Comparison of ENCODE assay signal across 8 cellular contexts in genomic region chr18:55509631-55510372, GRCh38.
DNase-seq lines count a peak whose midpoint lies in the region; ATAC-seq and TF ChIP-seq lines count a peak whose summit lies in the region.

No MANE protein-coding gene starts in this region.

- no peaks in the 10 kb centered on the region for H3K27me3 Mint-ChIP-seq in natural killer cell (ENCODE audit: low read depth in 2 of 2)

- DNase-seq in DND-41 (no peak), HS-27A (ENCODE audit: low read depth) (peak; percentile 68), caudate nucleus (lab: John Stamatoyannopoulos, UW) (no peak), natural killer cell (no peak), aorta (no peak), T-helper 9 cell (no peak)
- no peak for DNase-seq in stimulated activated CD4-positive, alpha-beta T cell treated with anti-CD3 and anti-CD28 coated beads, Interleukin-4, amount 100 ng/mL, for 24 hours

- no peaks in the 10 kb centered on the region for H3K9me3 Mint-ChIP-seq in natural killer cell

- peak overlapping the region in 1 of 2 donors; percentile 20 for H3K27ac Mint-ChIP-seq in natural killer cell

- H3K36me3 Mint-ChIP-seq in natural killer cell = no peaks in the 10 kb centered on the region

- ATAC-seq in DND-41 (ENCODE audit: insufficient read depth, low read depth) (peak; percentile 40; the same call in 1 of the 3 replicates), GM21423 (IDR thresholded peaks at IDR 0.05; ENCODE audit: unreplicated experiment) (peak; percentile 79), natural killer cell (no peak), aorta (ENCODE audit: low FRiP score) (no peak)

- H3K36me3 ChIP-seq in DND-41 (ENCODE audit: insufficient read depth, low read length) = no peaks in the 10 kb centered on the region
- H3K36me3 ChIP-seq in aorta (ENCODE audit: control insufficient read depth in 1 of 2, insufficient read depth in 2 of 2, low read length in 1 of 2) = no peaks in the 10 kb centered on the region

- H3K4me1 Mint-ChIP-seq in natural killer cell = peaks cover 7 to 8% of the 10 kb centered on the region in 2 donors

- TF ChIP-seq CTCF in DND-41 (IDR thresholded peaks at IDR 0.05; ENCODE audit: borderline replicate concordance, extremely low read depth, low read length, poor library complexity, severe bottlenecking) (no peak), natural killer cell (IDR thresholded peaks at IDR 0.05) (no peak)

- 25 to 36% methylated on average over 4 of the region's 4 CpGs for WGBS in aorta, 2 donors

- H3K27ac ChIP-seq in DND-41 (ENCODE audit: low read length) (no peak overlapping the region), caudate nucleus (ENCODE audit: low read depth, low read length) (peak overlapping the region; percentile 79), aorta (ENCODE audit: low read depth in 1 of 2, low read length in 2 of 2) (peak overlapping the region in 1 of 2 donors; percentile 57)

- no peak overlapping the region for H2AFZ ChIP-seq in DND-41 (ENCODE audit: low read depth, low read length)

- peak overlapping the region; percentile 25 for H3K4me3 Mint-ChIP-seq in natural killer cell

- no peaks in the 10 kb centered on the region for H3K9me3 ChIP-seq in DND-41 (ENCODE audit: insufficient read depth, low read length, severe bottlenecking)
- H3K9me3 ChIP-seq in aorta (ENCODE audit: control insufficient read depth, low read length) = no peaks in the 10 kb centered on the region

- H4K20me1 ChIP-seq in DND-41 (ENCODE audit: insufficient read depth, low read length) = no peaks in the 10 kb centered on the region

- intact Hi-C loops in natural killer cell (cut with micrococcal nuclease) (no loop called here), aorta (cut with DNase I) (no loop called here)

- H3K4me3 ChIP-seq in DND-41 (ENCODE audit: low read depth in 1 of 2, low read length in 2 of 2) = no peak overlapping the region
- H3K4me3 ChIP-seq in aorta (ENCODE audit: low read length in 2 of 2) = peak overlapping the region in 1 of 2 donors; percentile 34

- H3K4me1 ChIP-seq in DND-41 (ENCODE audit: insufficient read depth, low read length) (no peaks in the 10 kb centered on the region), aorta (ENCODE audit: control insufficient read depth in 1 of 2, insufficient read depth in 2 of 2, low read length in 2 of 2) (peaks cover 0 to 5% of the 10 kb centered on the region in 2 donors)

- no peaks in the 10 kb centered on the region for H3K27me3 ChIP-seq in DND-41 (ENCODE audit: insufficient read depth, low read length, poor library complexity)
- no peaks in the 10 kb centered on the region for H3K27me3 ChIP-seq in aorta (ENCODE audit: control insufficient read depth in 1 of 2, insufficient read depth in 2 of 2, low read length in 1 of 2)

- no peak overlapping the region for H3K9ac ChIP-seq in DND-41 (ENCODE audit: low read depth, low read length)

- no peak overlapping the region for H3K4me2 ChIP-seq in DND-41 (ENCODE audit: insufficient read depth, low read length)

- H3K79me2 ChIP-seq in DND-41 (ENCODE audit: insufficient read depth, low read length) = no peaks in the 10 kb centered on the region

Comparison
In these comparisons a context has a peak if more than half of its experiments do, and no peak if none do; other contexts are left out.
1. ATAC-seq: peak in DND-41 (single experiment) and GM21423 (single experiment); none in natural killer cell (0 of 3) and aorta (single experiment).